ENCODE assay signal across 13 cellular contexts in genomic region chr7:38211486-38211885, GRCh38.
"Had no signal": no experiment of that assay in that cellular context is flagged by ENCODE, and none has a peak within 500 bp of the region (broad histone marks: within the 10 kb centered on the region; RNA-seq: fewer than 3 reads in every experiment).

No MANE protein-coding gene starts in this region.

- H3K4me3 ChIP-seq: heart left ventricle, lung, pancreas had no signal

- ATAC-seq: activated CD4-positive, CD25-positive, alpha-beta regulatory T cell treated with anti-CD3 and anti-CD28 coated beads, Interleukin-2, amount 50 U/mL, for 24 hours had no signal

- H3K36me3 ChIP-seq: pancreas had no signal

- H3K9me3 ChIP-seq: heart left ventricle, pancreas had no signal

- DNase-seq: activated naive CD4-positive, alpha-beta T cell; activated naive CD8-positive, alpha-beta T cell treated with anti-CD3 and anti-CD28 coated beads, Interleukin-2, amount 10 ng/mL, durations not matched to agents 7 days and 5 days; cerebellar nuclear complex; foreskin melanocyte; heart left ventricle; naive B cell; pancreas; stimulated activated CD4-positive, alpha-beta T cell treated with anti-CD3 and anti-CD28 coated beads, Interleukin-12 subunit alpha, Interleukin-12 subunit beta, amount 100 ng/mL, for 4 hours; stimulated activated CD4-positive, alpha-beta T cell treated with anti-CD3 and anti-CD28 coated beads, Interleukin-2, amount 100 ng/mL, for 24 hours; T-helper 9 cell had no signal

- FAIRE-seq: pancreas, urothelium cell line had no signal

- H3K27ac ChIP-seq: pancreas had no signal

- H3K27me3 ChIP-seq: heart left ventricle, pancreas had no signal
